1 cellular context compared by ENCODE assay signal in genomic region chr16:3654249-3654991, GRCh38.
TF ChIP-seq lines count a peak whose summit lies in the region.

Gene DNASE1, plus strand, starts transcription at chr16:3654691. Its CDS starts 683 bp downstream, at chr16:3655374.

TF ChIP-seq in HepG2, 621 proteins besides CTCF, POLR2A, EP300 and RAD21 (continued from another document):
- no peak for TF ChIP-seq LBX2 (CRISPR knock-in tag; IDR thresholded peaks at IDR 0.05; ENCODE audit: borderline replicate concordance)
- TF ChIP-seq GATAD2A (CRISPR knock-in tag; IDR thresholded peaks at IDR 0.05): peak; percentile 77
- peak; percentile 30 for TF ChIP-seq TBL1XR1 (IDR thresholded peaks at IDR 0.05; ENCODE audit: borderline replicate concordance, low read length, partially characterized antibody)
- TF ChIP-seq ZNF333 (CRISPR knock-in tag; IDR thresholded peaks at IDR 0.05; ENCODE audit: borderline replicate concordance): no peak
- no peak for TF ChIP-seq ZNF652 (CRISPR knock-in tag; IDR thresholded peaks at IDR 0.05; ENCODE audit: borderline replicate concordance, low read depth)
- no peak for TF ChIP-seq ZNF878 (CRISPR knock-in tag; IDR thresholded peaks at IDR 0.05)
- TF ChIP-seq CEBPZ (IDR thresholded peaks at IDR 0.05; ENCODE audit: low read length): no peak
- no peak for TF ChIP-seq GPN1 (CRISPR knock-in tag; IDR thresholded peaks at IDR 0.05; ENCODE audit: borderline replicate concordance)
- TF ChIP-seq SALL1 (CRISPR knock-in tag; IDR thresholded peaks at IDR 0.05): no peak; the same call in 1 of the 2 replicates
- no peak for TF ChIP-seq ZNF276 (CRISPR knock-in tag; IDR thresholded peaks at IDR 0.05; ENCODE audit: low read depth)
- TF ChIP-seq ZNF235 (CRISPR knock-in tag; IDR thresholded peaks at IDR 0.05; ENCODE audit: borderline replicate concordance): no peak
- no peak for TF ChIP-seq FOXJ3 (CRISPR knock-in tag; IDR thresholded peaks at IDR 0.05; ENCODE audit: borderline replicate concordance)
- TF ChIP-seq SIX4 (CRISPR knock-in tag; IDR thresholded peaks at IDR 0.05): no peak
- no peak for TF ChIP-seq PRDM4 (CRISPR knock-in tag; IDR thresholded peaks at IDR 0.05; ENCODE audit: borderline replicate concordance)
- TF ChIP-seq TRAFD1 (CRISPR knock-in tag; IDR thresholded peaks at IDR 0.05; ENCODE audit: borderline replicate concordance): no peak
- peak; percentile 98 for TF ChIP-seq ESRRA (CRISPR knock-in tag; IDR thresholded peaks at IDR 0.05; ENCODE audit: low read depth)
- TF ChIP-seq DRAP1 (CRISPR knock-in tag; IDR thresholded peaks at IDR 0.05): no peak; the same call in 1 of the 2 replicates
- TF ChIP-seq ZC3H4 (CRISPR knock-in tag; IDR thresholded peaks at IDR 0.05; ENCODE audit: borderline replicate concordance): no peak
- TF ChIP-seq TOE1 (CRISPR knock-in tag; IDR thresholded peaks at IDR 0.05): no peak
- no peak for TF ChIP-seq ZNF552 (CRISPR knock-in tag; IDR thresholded peaks at IDR 0.05; ENCODE audit: borderline replicate concordance)
- TF ChIP-seq ZNF616 (CRISPR knock-in tag; IDR thresholded peaks at IDR 0.05; ENCODE audit: low read depth): no peak
- peak; percentile 59; the same call in 1 of the 2 replicates for TF ChIP-seq ZNF691 (CRISPR knock-in tag; IDR thresholded peaks at IDR 0.05; ENCODE audit: borderline replicate concordance, low read depth)
- TF ChIP-seq ADNP (CRISPR knock-in tag; IDR thresholded peaks at IDR 0.05): no peak
- no peak for TF ChIP-seq BRF2 (CRISPR knock-in tag; IDR thresholded peaks at IDR 0.05)
- peak; percentile 41 for TF ChIP-seq FOXA3 (CRISPR knock-in tag; IDR thresholded peaks at IDR 0.05)
- peak; percentile 88 for TF ChIP-seq ZNF687 (CRISPR knock-in tag; IDR thresholded peaks at IDR 0.05)
- TF ChIP-seq NAIF1 (CRISPR knock-in tag; IDR thresholded peaks at IDR 0.05; ENCODE audit: borderline replicate concordance): no peak
- TF ChIP-seq ZBTB20 (CRISPR knock-in tag; IDR thresholded peaks at IDR 0.05; ENCODE audit: borderline replicate concordance, low read depth): peak; percentile 42; the same call in 1 of the 2 replicates
- no peak for TF ChIP-seq EZH2 (conservative IDR thresholded peaks at IDR 0.05; ENCODE audit: low read depth, low read length)
